In genomic region chr19:41363753-41364545, GRCh38 we compare ENCODE assay signal across 8 cellular contexts. TPM values are rescaled to one million over a fixed set of nuclear protein-coding genes. Genes with fewer than 3 reads are reported as not detected.
A peak's percentile ranks its signal among the peaks of the same experiment; 100 is the strongest.
DNase-seq lines count a peak whose midpoint lies in the region; ATAC-seq, FAIRE-seq and TF ChIP-seq lines count a peak whose summit lies in the region.

B9D2 (minus strand) TSS chr19:41364149; CDS start chr19:41363519, 630 bp downstream.

- ATAC-seq in HG02852 (IDR thresholded peaks at IDR 0.05; ENCODE audit: unreplicated experiment) (peak; percentile 87), heart right ventricle (peak; percentile 96 to 98 (median 98)), upper lobe of right lung (peak; percentile 96)

- H3K4me3 ChIP-seq in heart right ventricle (peak within 1 kb of the TSS; percentile 20 to 89 (median 71)), upper lobe of right lung (peak within 1 kb of the TSS; percentile 72)

- TF ChIP-seq CTCF in heart right ventricle (IDR thresholded peaks at IDR 0.05), result no peak
- no peak for TF ChIP-seq CTCF in upper lobe of right lung (IDR thresholded peaks at IDR 0.05)

- TF ChIP-seq POLR2A in GM12892 (IDR thresholded peaks at IDR 0.05; ENCODE audit: low read depth, low read length), result peak; percentile 86

- H3K36me3 ChIP-seq in heart right ventricle (peaks cover 0 to 6% (median 0%) of the 10 kb centered on the region in 9 donors), upper lobe of right lung (no peaks in the 10 kb centered on the region)

- H3K27me3 ChIP-seq in heart right ventricle (no peaks in the 10 kb centered on the region), upper lobe of right lung (no peaks in the 10 kb centered on the region)

- H3K27ac ChIP-seq in heart right ventricle (peak within 1 kb of the TSS; percentile 75 to 99 (median 97)), upper lobe of right lung (peak within 1 kb of the TSS; percentile 99)

- H3K9me3 ChIP-seq in heart right ventricle (no peaks in the 10 kb centered on the region), upper lobe of right lung (no peaks in the 10 kb centered on the region)

- intact Hi-C loops in heart right ventricle (cut with DNase I), result loop anchor here in 3 of 10 donors (1.0 to 5.0 kb wide), 5 partner anchors 31 to 102 kb away; partner anchors contain the start of genes BCKDHA (in 1 of the 3), EXOSC5 (in 1 of the 3) and HNRNPUL1 (in 1 of the 3)
- intact Hi-C loops in posterior cingulate gyrus (cut with DNase I), result loop anchor here (2.0 to 10.0 kb wide), 2 partner anchors 33 to 49 kb away; partner anchors contain the start of genes BCKDHA, CCDC97 and EXOSC5
- intact Hi-C loops in upper lobe of right lung (cut with DNase I), result no loop called here

- DNase-seq in GM12892 (ENCODE audit: insufficient read length) (peak; percentile 89), NCI-H146 (lab: John Stamatoyannopoulos, UW) (peak; percentile 99), T-helper 1 cell (peak; percentile 96 to 99 (median 98)), amniotic epithelial cell (ENCODE audit: low read depth) (peak; percentile 97), heart right ventricle (peak; percentile 96 to 99), posterior cingulate gyrus (peak; percentile 95 to 99 (median 97)), upper lobe of right lung (peak; percentile 99)

- peaks cover 2 to 59% (median 15%) of the 10 kb centered on the region in 9 donors for H3K4me1 ChIP-seq in heart right ventricle
- H3K4me1 ChIP-seq in upper lobe of right lung, result peaks cover 19% of the 10 kb centered on the region

- FAIRE-seq in GM12892 (lab: Jason Lieb, UNC), result peak; percentile 97

- 0 to 1% methylated on average over 57 of the region's 57 CpGs for WGBS in heart right ventricle, 2 donors

RNA-seq across cellular contexts. Expression of gene B9D2, which starts in this region (rescaled TPM):
- 3.5 TPM for polyA plus RNA-seq in GM12892 (2012; ENCODE audit: missing spikeins)
- 1 to 10 TPM in 9 of 10 donors, under 1 TPM in 1; 1.00 to 5.8 (median 2.3) TPM for total RNA-seq in heart right ventricle
- polyA plus RNA-seq in heart right ventricle, result 10 to 100 TPM in 1 of 2 donors, 1 to 10 TPM in 1; 2.5 to 12.6 TPM
- total RNA-seq in upper lobe of right lung, result 5.5 TPM

Comparison
In these comparisons a context has a peak if more than half of its experiments do, and no peak if none do; other contexts are left out.
1. Peak in every context shown above with its lines: DNase-seq, ATAC-seq, H3K4me3 ChIP-seq and H3K27ac ChIP-seq.